26 cellular contexts compared by ENCODE assay signal in the genomic region with DNA sequence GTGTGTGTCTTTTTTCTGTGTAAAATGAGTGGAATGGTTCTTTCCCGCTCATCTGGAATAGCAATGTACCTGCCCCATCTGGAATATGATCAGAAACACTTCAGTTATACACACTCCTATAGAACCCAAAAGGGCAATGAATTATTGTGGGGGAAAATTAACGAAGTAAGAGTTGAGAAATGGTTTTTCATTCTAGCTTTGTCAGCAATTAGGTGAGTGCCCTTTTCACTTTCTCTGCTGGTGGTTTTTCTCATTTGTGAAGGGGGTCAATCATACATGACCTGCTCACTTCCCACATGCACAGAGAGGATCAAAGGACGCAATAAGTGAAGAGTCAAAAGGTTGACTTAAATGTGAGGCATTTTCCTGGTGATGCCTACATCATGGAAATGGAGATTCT.
"Had no signal": no experiment of that assay in that cellular context is flagged by ENCODE, and none has a peak within 500 bp of the region (broad histone marks: within the 10 kb centered on the region; RNA-seq: fewer than 3 reads in every experiment).

No MANE protein-coding gene starts in this region.

- H3K36me3 ChIP-seq: brain microvascular endothelial cell, esophagus muscularis mucosa, gastrocnemius medialis, heart left ventricle had no signal

- H3K4me3 ChIP-seq: coronary artery, dorsolateral prefrontal cortex, esophagus muscularis mucosa, gastrocnemius medialis, heart left ventricle had no signal

- ATAC-seq: activated CD4-positive, alpha-beta T cell treated with anti-CD3 and anti-CD28 coated beads for 36 hours; activated CD8-positive, alpha-beta memory T cell treated with anti-CD3 and anti-CD28 coated beads, Interleukin-2, amount 10 ng/mL, durations not matched to agents 7 days and 5 days; activated CD8-positive, alpha-beta T cell treated with anti-CD3 and anti-CD28 coated beads, Interleukin-2, amount 10 ng/mL, durations not matched to agents 7 days and 5 days; foreskin keratinocyte; gastrocnemius medialis; heart left ventricle had no signal

- H3K4me1 ChIP-seq: esophagus muscularis mucosa, gastrocnemius medialis, heart left ventricle had no signal

- H3K27me3 ChIP-seq: brain microvascular endothelial cell, esophagus muscularis mucosa, foreskin keratinocyte, gastrocnemius medialis had no signal

- DNase-seq: activated CD4-positive, alpha-beta memory T cell treated with anti-CD3 and anti-CD28 coated beads for 36 hours; activated CD4-positive, alpha-beta T cell treated with anti-CD3 and anti-CD28 coated beads for 36 hours; activated CD4-positive, alpha-beta T cell treated with anti-CD3 and anti-CD28 coated beads, Interleukin-2, amount 10 ng/mL, durations not matched to agents 24 days and 14 days; activated CD4-positive, CD25-positive, alpha-beta regulatory T cell; activated CD4-positive, CD25-positive, alpha-beta regulatory T cell treated with anti-CD3 and anti-CD28 coated beads, Interleukin-2, amount 50 U/mL, for 72 hours; activated CD8-positive, alpha-beta memory T cell treated with anti-CD3 and anti-CD28 coated beads, Interleukin-2, amount 10 ng/mL, durations not matched to agents 7 days and 5 days; activated CD8-positive, alpha-beta memory T cell treated with anti-CD3 and anti-CD28 coated beads, Interleukin-2, amount 50 U/mL, for 4 hours; activated CD8-positive, alpha-beta T cell treated with anti-CD3 and anti-CD28 coated beads, Interleukin-2, amount 10 ng/mL, durations not matched to agents 7 days and 5 days; activated effector memory CD4-positive, alpha-beta T cell treated with anti-CD3 and anti-CD28 coated beads, Interleukin-2, amount 50 U/mL, for 16 hours; activated naive CD4-positive, alpha-beta T cell treated with anti-CD3 and anti-CD28 coated beads for 36 hours; activated naive CD8-positive, alpha-beta T cell treated with anti-CD3 and anti-CD28 coated beads for 36 hours; activated T-cell treated with anti-CD3 and anti-CD28 coated beads, Interleukin-2, amount 50 U/mL, for 1 hour; activated T-cell treated with anti-CD3 and anti-CD28 coated beads, Interleukin-2, amount 50 U/mL, for 48 hours; brain microvascular endothelial cell; dorsolateral prefrontal cortex; effector memory CD4-positive, alpha-beta T cell; endodermal cell; foreskin keratinocyte; gastrocnemius medialis; glutamatergic neuron; heart left ventricle; T-helper 2 cell had no signal

- FAIRE-seq: astrocyte, bronchial epithelial cell had no signal

- H3K9me3 ChIP-seq: gastrocnemius medialis had no signal

- H3K27ac ChIP-seq: brain microvascular endothelial cell, coronary artery, dorsolateral prefrontal cortex, esophagus muscularis mucosa, foreskin keratinocyte, gastrocnemius medialis, heart left ventricle had no signal
